In genomic region chr3:58029842-58030584, GRCh38 we compare ENCODE assay signal across 19 cellular contexts. TPM values are rescaled to one million over a fixed set of nuclear protein-coding genes. Genes with fewer than 3 reads are reported as not detected.
DNase-seq lines count a peak whose midpoint lies in the region; ATAC-seq, FAIRE-seq and TF ChIP-seq lines count a peak whose summit lies in the region.
"Had no signal": no experiment of that assay in that cellular context is flagged by ENCODE, and none has a peak within 500 bp of the region (broad histone marks: within the 10 kb centered on the region; RNA-seq: fewer than 3 reads in every experiment).

No MANE protein-coding gene starts in this region.

- H4K5ac ChIP-seq in H1 (ENCODE audit: insufficient read length, low read depth, low read length) = no peak overlapping the region

- H3K4me1 ChIP-seq in H1 (replicated peaks in 1 of 4; ENCODE audit: control insufficient read depth in 3 of 4, insufficient read depth in 4 of 4, low read length in 3 of 4) = peaks cover 17 to 39% (median 24%) of the 10 kb centered on the region in 4 experiments
- peaks cover 19 to 27% of the 10 kb centered on the region in 2 experiments for H3K4me1 ChIP-seq in trophoblast cell (ENCODE audit: control insufficient read depth in 1 of 2, insufficient read depth in 2 of 2, low read length in 2 of 2)
- peaks cover 7% of the 10 kb centered on the region for H3K4me1 ChIP-seq in lower lobe of right lung

- no peak overlapping the region for H3K23ac ChIP-seq in H1 (ENCODE audit: insufficient read length)
- H3K23ac ChIP-seq in trophoblast cell (ENCODE audit: low read length) = no peak overlapping the region

- H3K4me2 ChIP-seq in H1 (ENCODE audit: insufficient read depth in 1 of 2, low read depth in 2 of 2, low read length in 2 of 2) = no peak overlapping the region
- H3K4me2 ChIP-seq in trophoblast cell (ENCODE audit: low read length) = no peak overlapping the region

- H3K14ac ChIP-seq in H1 (ENCODE audit: insufficient read length) = no peak overlapping the region
- no peak overlapping the region for H3K14ac ChIP-seq in trophoblast cell (ENCODE audit: low read length)

- H2BK20ac ChIP-seq in H1 (ENCODE audit: low read length) = peak overlapping the region; percentile 82; the same call in 1 of the 2 replicates

- H4K8ac ChIP-seq in H1 (ENCODE audit: extremely low read depth, insufficient read depth, low read length) (no peak overlapping the region), trophoblast cell (ENCODE audit: low read depth, low read length) (no peak overlapping the region)

- H3K9ac ChIP-seq in H1 (replicated peaks in 1 of 4; ENCODE audit: extremely low read depth in 1 of 4, low read depth in 3 of 4, low read length in 3 of 4) (no peak overlapping the region), trophoblast cell (ENCODE audit: low read length) (no peak overlapping the region)

- H3K18ac ChIP-seq in H1 (ENCODE audit: extremely low read depth, low read length) (no peak overlapping the region), trophoblast cell (ENCODE audit: low read length) (no peak overlapping the region)

- H4K12ac ChIP-seq in trophoblast cell (ENCODE audit: low read depth, low read length) = no peak overlapping the region

- H3K4me3 ChIP-seq in H1 (ENCODE audit: extremely low read depth in 1 of 4, insufficient read depth in 2 of 4, low read depth in 3 of 4, low read length in 4 of 4) (no peak overlapping the region), trophoblast cell (ENCODE audit: low read depth, low read length) (no peak overlapping the region), lower lobe of right lung (no peak overlapping the region), WERI-Rb-1 (ENCODE audit: low read depth, low read length) (no peak overlapping the region)
- H3K4me3 ChIP-seq: esophagus muscularis mucosa, heart left ventricle, transverse colon had no signal

- H3K27ac ChIP-seq in H1 (ENCODE audit: low read depth, low read length) (no peak overlapping the region; the same call in 1 of the 2 replicates), trophoblast cell (ENCODE audit: low read depth, low read length) (no peak overlapping the region), lower lobe of right lung (no peak overlapping the region), WERI-Rb-1 (no peak overlapping the region)

- H3K79me2 ChIP-seq in H1 (ENCODE audit: control insufficient read depth in 1 of 2, insufficient read depth in 2 of 2, low read length in 2 of 2) (peaks cover 0 to 90% of the 10 kb centered on the region in 2 experiments), trophoblast cell (ENCODE audit: control insufficient read depth, insufficient read depth, low read length, poor library complexity) (peaks cover 18% of the 10 kb centered on the region)

- H2BK5ac ChIP-seq in H1 (ENCODE audit: low read depth, low read length) (no peak overlapping the region), trophoblast cell (ENCODE audit: low read depth, low read length, poor library complexity) (no peak overlapping the region)

- no peak overlapping the region for H2BK12ac ChIP-seq in H1 (ENCODE audit: low read depth, low read length)
- H2BK12ac ChIP-seq in trophoblast cell (ENCODE audit: low read length) = no peak overlapping the region

- H2AK5ac ChIP-seq in H1 (ENCODE audit: low read depth, low read length) (no peak overlapping the region), trophoblast cell (ENCODE audit: low read length) (no peak overlapping the region)

- H3K36me3 ChIP-seq in H1 (ENCODE audit: control insufficient read depth in 2 of 4, insufficient read depth in 4 of 4, low read length in 3 of 4) = no peaks in the 10 kb centered on the region
- no peaks in the 10 kb centered on the region for H3K36me3 ChIP-seq in trophoblast cell (ENCODE audit: control insufficient read depth in 1 of 2, insufficient read depth in 2 of 2, low read length in 2 of 2)
- no peaks in the 10 kb centered on the region for H3K36me3 ChIP-seq in lower lobe of right lung
- no peaks in the 10 kb centered on the region for H3K36me3 ChIP-seq in WERI-Rb-1
- H3K36me3 ChIP-seq: esophagus muscularis mucosa, heart left ventricle, transverse colon had no signal

- no peak for TF ChIP-seq EP300 in H1 (IDR thresholded peaks at IDR 0.05; ENCODE audit: borderline replicate concordance in 1 of 2, low read depth in 2 of 2, low read length in 2 of 2)

- H2BK15ac ChIP-seq in H1 (ENCODE audit: low read length) = no peak overlapping the region

- TF ChIP-seq RAD21 in H1 (IDR thresholded peaks at IDR 0.05 in 1 of 2, conservative IDR thresholded peaks at IDR 0.05 in 1 of 2; ENCODE audit: low read depth in 2 of 2, low read length in 2 of 2) = no peak

- H3K27me3 ChIP-seq in H1 (replicated peaks in 1 of 4; ENCODE audit: control insufficient read depth in 3 of 4, extremely low read depth in 1 of 4, insufficient read depth in 3 of 4, low read length in 3 of 4) (no peaks in the 10 kb centered on the region), trophoblast cell (ENCODE audit: insufficient read depth, low read length) (no peaks in the 10 kb centered on the region), lower lobe of right lung (ENCODE audit: low read depth) (no peaks in the 10 kb centered on the region), WERI-Rb-1 (ENCODE audit: insufficient read depth, low read depth, severe bottlenecking) (no peaks in the 10 kb centered on the region)
- H3K27me3 ChIP-seq: esophagus muscularis mucosa, heart left ventricle, transverse colon had no signal

- CTCF ChIA-PET in H1 (lab: Charles Lee; ENCODE audit: partially characterized antibody) = interaction anchor here (0.6 to 2.0 kb wide), 6 partner anchors 16 to 1745 kb away, joined by 3 to 6 read pairs (median 4); no protein-coding TSS in a partner anchor

- H2AFZ ChIP-seq in H1 (ENCODE audit: low read length) (no peak overlapping the region), trophoblast cell (ENCODE audit: insufficient read depth, low read length, poor library complexity) (no peak overlapping the region)

- peaks cover 0 to 2% of the 10 kb centered on the region in 2 experiments for H4K20me1 ChIP-seq in H1 (replicated peaks in 1 of 2; ENCODE audit: control insufficient read depth in 1 of 2, insufficient read depth in 2 of 2, low read length in 2 of 2)

- no peaks in the 10 kb centered on the region for H3K9me3 ChIP-seq in H1 (ENCODE audit: insufficient read depth in 2 of 2, low read depth in 1 of 2, low read length in 1 of 2)
- H3K9me3 ChIP-seq in trophoblast cell (ENCODE audit: insufficient read depth, low read depth, low read length) = no peaks in the 10 kb centered on the region
- H3K9me3 ChIP-seq in lower lobe of right lung = no peaks in the 10 kb centered on the region
- H3K9me3 ChIP-seq in WERI-Rb-1 (ENCODE audit: severe bottlenecking) = no peaks in the 10 kb centered on the region
- H3K9me3 ChIP-seq: esophagus muscularis mucosa, heart left ventricle, transverse colon had no signal

- 79% methylated on average over 5 of the region's 5 CpGs; no CpG with 5 or more reads in 1 of the 2 experiments for WGBS in H1 (ENCODE audit: extremely low coverage in 1 of 2, insufficient coverage in 1 of 2, insufficient read length in 1 of 2, insufficient replicate concordance in 2 of 2, low coverage in 1 of 2, low lambda C conversion rate in 2 of 2, missing lambda C conversion rate in 1 of 2), 2 experiments
- WGBS in trophoblast cell (ENCODE audit: extremely low coverage, insufficient coverage, insufficient read length) = no CpG with 5 or more reads among the region's 5 CpGs

- no peak overlapping the region for H3K4ac ChIP-seq in H1 (replicated peaks; ENCODE audit: insufficient read length, low read depth, low read length)
- peak overlapping the region; percentile 73 for H3K4ac ChIP-seq in trophoblast cell (ENCODE audit: low read depth, low read length)

- DNase-seq in NCI-H1417 (lab: John Stamatoyannopoulos, UW) (peak in 2 of 3 experiments; percentile 14 to 21), NCI-H1417 treated with DMSO at 0.1 percent for 48 hours (lab: John Stamatoyannopoulos, UW) (no peak), NCI-H2171 treated with DMSO at 0.1 percent for 48 hours (lab: John Stamatoyannopoulos, UW) (peak; percentile 90), H1 (ENCODE audit: low read depth in 1 of 2, low spot score in 2 of 2) (no peak), trophoblast cell (no peak), lower lobe of right lung (no peak), WERI-Rb-1 (no peak), anterior cingulate cortex (lab: John Stamatoyannopoulos, UW) (no peak)
- DNase-seq: activated CD4-positive, CD25-positive, alpha-beta regulatory T cell; heart left ventricle; islet precursor cell; KG1; NCI-H1092; nucleus accumbens; T-helper 1 cell; transverse colon had no signal

- TF ChIP-seq POLR2A in H1 (IDR thresholded peaks at IDR 0.05; ENCODE audit: control extremely low read depth in 1 of 2, low read depth in 2 of 2, low read length in 2 of 2) = no peak

- H3K79me1 ChIP-seq in H1 (ENCODE audit: low read depth, low read length) = peaks cover 19% of the 10 kb centered on the region
- peaks cover 2% of the 10 kb centered on the region for H3K79me1 ChIP-seq in trophoblast cell (ENCODE audit: low read length)

- H2BK120ac ChIP-seq in H1 (replicated peaks; ENCODE audit: low read depth, low read length) (no peak overlapping the region), trophoblast cell (ENCODE audit: insufficient read depth, low read length, poor library complexity) (no peak overlapping the region)

- FAIRE-seq in H1 (lab: Jason Lieb, UNC) = no peak
- FAIRE-seq: G401.6 had no signal

- no peaks in the 10 kb centered on the region for H3K23me2 ChIP-seq in H1 (ENCODE audit: low read depth, low read length)

- no peak for ATAC-seq in lower lobe of right lung
- ATAC-seq: heart left ventricle; stimulated activated memory B cell treated with anti-CD40 and anti-IgM and Interleukin-4, amounts not matched to agents 10 μg/mL and 1 μg/mL and 100 μg/mL, for 72 hours had no signal

- no peak overlapping the region for H4K91ac ChIP-seq in H1 (replicated peaks; ENCODE audit: insufficient read length, low read length)
- H4K91ac ChIP-seq in trophoblast cell (ENCODE audit: low read depth, low read length) = no peak overlapping the region

- TF ChIP-seq CTCF in H1 (IDR thresholded peaks at IDR 0.05; ENCODE audit: control extremely low read depth in 1 of 3, insufficient read depth in 1 of 3, low read depth in 1 of 3, low read length in 3 of 3) (no peak), lower lobe of right lung (IDR thresholded peaks at IDR 0.05) (no peak), WERI-Rb-1 (IDR thresholded peaks at IDR 0.05; ENCODE audit: low read depth, low read length) (no peak)

- POLR2A ChIA-PET in H1 (lab: Charles Lee; ENCODE audit: partially characterized antibody) = interaction anchor here (1.0 to 2.7 kb wide), 5 partner anchors 9 to 22 kb away, joined by 3 to 12 read pairs (median 3); partner anchors contain the start of gene FLNB

- no peak overlapping the region for H3K56ac ChIP-seq in H1 (replicated peaks; ENCODE audit: insufficient read length, low read depth, low read length)

- intact Hi-C loops in lower lobe of right lung (cut with DNase I) = no loop called here

RNA-seq across cellular contexts. Expression of gene FLNB, which starts 21.8 kb away (rescaled TPM):
- 118 and 122 TPM in 2 replicates for total RNA-seq in H1 (2021; fragmentation: NEBNext Ultra II Directional; extraction: Animal tissue kit (Norgen Biotek cat#: 25700))
- 72.2 and 72.3 TPM in 2 replicates for polyA plus RNA-seq in H1 (2011; rRNA removed)
- polyA plus RNA-seq in H1 (2011; cell fraction: cytosol; rRNA removed) = 53.0 TPM
- polyA plus RNA-seq in H1 (2011; cell fraction: nucleus; rRNA removed) = 599 TPM
- 82.4 to 123 TPM (median 108 TPM) in 4 replicates for polyA plus RNA-seq in H1 (2012, experiment 1 of 2)
- 47.2 TPM for polyA plus RNA-seq in H1 (2012, experiment 2 of 2)
- 96.1 TPM for polyA plus RNA-seq in H1 (2013, experiment 1 of 2)
- 85.9 TPM for polyA plus RNA-seq in H1 (2013, experiment 2 of 2)
- 249 and 262 TPM in 2 replicates for polyA minus RNA-seq in H1 (2011; rRNA and poly(A)+ RNA removed)
- 121 TPM for polyA minus RNA-seq in H1 (2011; cell fraction: cytosol; rRNA and poly(A)+ RNA removed)
- 391 TPM for polyA minus RNA-seq in H1 (2011; cell fraction: nucleus; rRNA and poly(A)+ RNA removed)
- 139 and 141 TPM in 2 replicates for polyA plus RNA-seq in trophoblast cell (2013)
- 83.3 TPM for total RNA-seq in lower lobe of right lung

Comparison
In these comparisons a context has a peak if more than half of its experiments do, and no peak if none do; other contexts are left out.
1. DNase-seq: peak in NCI-H1417 (2 of 3) and NCI-H2171 treated with DMSO at 0.1 percent for 48 hours (single experiment); none in NCI-H1417 treated with DMSO at 0.1 percent for 48 hours (single experiment), H1 (0 of 2), trophoblast cell (0 of 2), lower lobe of right lung (single experiment), WERI-Rb-1 (single experiment) and anterior cingulate cortex (0 of 58).